Comparison of ENCODE assay signal across 5 cellular contexts in the genomic region with DNA sequence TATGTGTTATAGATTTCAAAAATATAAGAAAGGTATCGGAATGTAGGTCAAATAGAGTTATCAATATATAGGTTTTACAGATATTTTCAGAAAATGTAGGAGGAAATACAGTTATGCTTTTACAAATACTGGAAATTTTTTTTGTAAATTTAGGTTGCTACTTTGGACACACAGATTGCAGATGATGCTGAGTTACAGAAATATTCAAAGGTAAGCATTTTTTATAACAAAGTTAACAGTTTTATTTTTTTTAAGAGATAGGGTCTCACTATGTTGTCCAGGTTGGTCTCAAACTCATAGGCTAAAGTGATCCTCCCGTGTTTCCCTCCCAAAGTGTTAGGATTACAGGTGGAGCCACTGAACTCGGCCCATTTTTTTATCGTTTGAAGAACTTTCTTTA.
"Had no signal": no experiment of that assay in that cellular context is flagged by ENCODE, and none has a peak within 500 bp of the region (broad histone marks: within the 10 kb centered on the region; RNA-seq: fewer than 3 reads in every experiment).

No MANE protein-coding gene starts in this region.

- H3K4me3 ChIP-seq: GM23248 had no signal

- DNase-seq: H9, HCEC 1CT, KG1 had no signal

- H3K9ac ChIP-seq: GM23248 had no signal

- H2AFZ ChIP-seq: GM23248 had no signal

- H3K27ac ChIP-seq: GM23248, HL-60 had no signal
